Comparison of ENCODE assay signal across 8 cellular contexts in genomic region chr6:166005846-166006592, GRCh38.
DNase-seq lines count a peak whose midpoint lies in the region; ATAC-seq and TF ChIP-seq lines count a peak whose summit lies in the region.

No MANE protein-coding gene starts in this region.

- 0 to 1% (median 1%) methylated on average over 19 to 43 of the region's 43 CpGs for WGBS in heart left ventricle, 4 donors

- H3K79me2 ChIP-seq in GM23338 (replicated peaks; ENCODE audit: insufficient read depth): no peaks in the 10 kb centered on the region

- H3K27me3 ChIP-seq in GM23338 (ENCODE audit: insufficient read depth) (peaks cover 98% of the 10 kb centered on the region), SJSA1 (replicated peaks) (peaks cover 17% of the 10 kb centered on the region), heart left ventricle (peaks cover 12 to 64% (median 52%) of the 10 kb centered on the region in 9 donors), rectal smooth muscle tissue (ENCODE audit: control insufficient read depth, insufficient read depth, low read length) (peaks cover 6% of the 10 kb centered on the region)

- H3K4me3 Mint-ChIP-seq in GM23338: peak overlapping the region; percentile 53
- no peak overlapping the region for H3K4me3 Mint-ChIP-seq in stimulated activated effector memory CD8-positive, alpha-beta T cell treated with anti-CD3 and anti-CD28 coated beads, Interleukin-12 subunit alpha, Interleukin-12 subunit beta, amount 100 ng/mL, for 72 hours
- H3K4me3 Mint-ChIP-seq in activated CD4-positive, alpha-beta T cell treated with anti-CD3 and anti-CD28 coated beads for 36 hours: no peak overlapping the region

- intact Hi-C loops in heart left ventricle (cut with DNase I): loop anchor here in 2 of 10 donors (5.0 kb wide), 1 partner anchor 91 kb away; no protein-coding TSS in a partner anchor
- intact Hi-C loops in activated CD4-positive, alpha-beta T cell treated with anti-CD3 and anti-CD28 coated beads for 36 hours (cut with DNase I, micrococcal nuclease): loop anchor here (5.0 to 10.0 kb wide), 3 partner anchors 159 to 341 kb away; partner anchors contain the start of genes TBXT (in 2 of the 2) and PDE10A (in 1 of the 2)

- H3K4me1 Mint-ChIP-seq in GM23338: peaks cover 35% of the 10 kb centered on the region
- peaks cover 5% of the 10 kb centered on the region for H3K4me1 Mint-ChIP-seq in stimulated activated effector memory CD8-positive, alpha-beta T cell treated with anti-CD3 and anti-CD28 coated beads, Interleukin-12 subunit alpha, Interleukin-12 subunit beta, amount 100 ng/mL, for 72 hours
- no peaks in the 10 kb centered on the region for H3K4me1 Mint-ChIP-seq in activated CD4-positive, alpha-beta T cell treated with anti-CD3 and anti-CD28 coated beads for 36 hours

- H3K36me3 Mint-ChIP-seq in GM23338 (ENCODE audit: low read depth): peaks cover 4% of the 10 kb centered on the region
- H3K36me3 Mint-ChIP-seq in stimulated activated effector memory CD8-positive, alpha-beta T cell treated with anti-CD3 and anti-CD28 coated beads, Interleukin-12 subunit alpha, Interleukin-12 subunit beta, amount 100 ng/mL, for 72 hours: no peaks in the 10 kb centered on the region
- no peaks in the 10 kb centered on the region for H3K36me3 Mint-ChIP-seq in activated CD4-positive, alpha-beta T cell treated with anti-CD3 and anti-CD28 coated beads for 36 hours (ENCODE audit: low read depth)

- peak overlapping the region; percentile 51 for H3K4me3 ChIP-seq in GM23338
- peak overlapping the region; percentile 28 for H3K4me3 ChIP-seq in SJSA1
- H3K4me3 ChIP-seq in heart left ventricle: peak overlapping the region in 11 of 12 donors; percentile 25 to 52 (median 41)
- H3K4me3 ChIP-seq in rectal smooth muscle tissue (ENCODE audit: low read length): peak overlapping the region; percentile 68

- H3K9me2 ChIP-seq in GM23338 (ENCODE audit: insufficient read depth): no peaks in the 10 kb centered on the region

- H3K36me3 ChIP-seq in GM23338 (ENCODE audit: insufficient read depth) (no peaks in the 10 kb centered on the region), SJSA1 (no peaks in the 10 kb centered on the region), heart left ventricle (no peaks in the 10 kb centered on the region), rectal smooth muscle tissue (ENCODE audit: control insufficient read depth, insufficient read depth, low read length) (no peaks in the 10 kb centered on the region)

- peak overlapping the region; percentile 23; the same call in 1 of the 2 replicates for H2AFZ ChIP-seq in GM23338

- peaks cover 77% of the 10 kb centered on the region for H3K27me3 Mint-ChIP-seq in GM23338 (ENCODE audit: insufficient read depth, low read depth, poor library complexity)
- peaks cover 48% of the 10 kb centered on the region for H3K27me3 Mint-ChIP-seq in activated CD4-positive, alpha-beta T cell treated with anti-CD3 and anti-CD28 coated beads for 36 hours

- no peak overlapping the region for H3K27ac Mint-ChIP-seq in GM23338
- no peak overlapping the region for H3K27ac Mint-ChIP-seq in stimulated activated effector memory CD8-positive, alpha-beta T cell treated with anti-CD3 and anti-CD28 coated beads, Interleukin-12 subunit alpha, Interleukin-12 subunit beta, amount 100 ng/mL, for 72 hours
- no peak overlapping the region for H3K27ac Mint-ChIP-seq in activated CD4-positive, alpha-beta T cell treated with anti-CD3 and anti-CD28 coated beads for 36 hours

- H3K9me3 Mint-ChIP-seq in GM23338: peaks cover 4% of the 10 kb centered on the region; the same call in 2 of the 3 replicates
- H3K9me3 Mint-ChIP-seq in stimulated activated effector memory CD8-positive, alpha-beta T cell treated with anti-CD3 and anti-CD28 coated beads, Interleukin-12 subunit alpha, Interleukin-12 subunit beta, amount 100 ng/mL, for 72 hours: no peaks in the 10 kb centered on the region
- no peaks in the 10 kb centered on the region for H3K9me3 Mint-ChIP-seq in activated CD4-positive, alpha-beta T cell treated with anti-CD3 and anti-CD28 coated beads for 36 hours (ENCODE audit: low read depth)

- POLR2A ChIA-PET in activated CD4-positive, alpha-beta T cell treated with anti-CD3 and anti-CD28 coated beads for 36 hours (lab: Charles Lee): no interaction called here

- H3F3A ChIP-seq in GM23338 (replicated peaks; ENCODE audit: low read depth): no peaks in the 10 kb centered on the region

- TF ChIP-seq POLR2A in heart left ventricle (IDR thresholded peaks at IDR 0.05): no peak

- H3K9me3 ChIP-seq in SJSA1 (replicated peaks): no peaks in the 10 kb centered on the region
- H3K9me3 ChIP-seq in heart left ventricle: peaks cover 0 to 4% (median 0%) of the 10 kb centered on the region in 12 donors

- H4K20me1 ChIP-seq in GM23338 (replicated peaks; ENCODE audit: insufficient read depth): peaks cover 8% of the 10 kb centered on the region; the same call in 1 of the 2 replicates

- ATAC-seq in GM23338: peak; percentile 12
- peak; percentile 46 to 89 (median 72) for ATAC-seq in heart left ventricle
- ATAC-seq in stimulated activated effector memory CD8-positive, alpha-beta T cell treated with anti-CD3 and anti-CD28 coated beads, Interleukin-12 subunit alpha, Interleukin-12 subunit beta, amount 100 ng/mL, for 72 hours: no peak
- ATAC-seq in activated CD4-positive, alpha-beta T cell treated with anti-CD3 and anti-CD28 coated beads for 36 hours: no peak
- no peak for ATAC-seq in HG03175 (IDR thresholded peaks at IDR 0.05; ENCODE audit: unreplicated experiment)

- CTCF ChIA-PET in activated CD4-positive, alpha-beta T cell treated with anti-CD3 and anti-CD28 coated beads for 36 hours (lab: Charles Lee): no interaction called here

- peaks cover 29% of the 10 kb centered on the region for H3K4me1 ChIP-seq in GM23338 (ENCODE audit: insufficient read depth)
- H3K4me1 ChIP-seq in SJSA1 (replicated peaks): peaks cover 35% of the 10 kb centered on the region
- peaks cover 0 to 38% (median 21%) of the 10 kb centered on the region in 12 donors for H3K4me1 ChIP-seq in heart left ventricle
- peaks cover 17% of the 10 kb centered on the region for H3K4me1 ChIP-seq in rectal smooth muscle tissue (ENCODE audit: control insufficient read depth, insufficient read depth, low read length)

- DNase-seq in GM23338 (ENCODE audit: low spot score) (no peak), SJSA1 (ENCODE audit: low read depth in 1 of 2, low spot score in 2 of 2) (peak; percentile 44 to 54), heart left ventricle (peak; percentile 64 to 80 (median 75)), activated gamma-delta T cell treated with Interleukin-2 at 50 U/mL for 16 hours (no peak)
- DNase-seq in stimulated activated effector memory CD8-positive, alpha-beta T cell treated with anti-CD3 and anti-CD28 coated beads, Interleukin-12 subunit alpha, Interleukin-12 subunit beta, amount 100 ng/mL, for 72 hours (ENCODE audit: low spot score in 2 of 2): no peak
- DNase-seq in activated CD4-positive, alpha-beta T cell treated with anti-CD3 and anti-CD28 coated beads for 36 hours: no peak

- H3K4me2 ChIP-seq in GM23338: peak overlapping the region; percentile 80

- no peak for TF ChIP-seq CTCF in GM23338 (conservative IDR thresholded peaks at IDR 0.05; ENCODE audit: low read depth in 2 of 2)
- no peak for TF ChIP-seq CTCF in heart left ventricle (IDR thresholded peaks at IDR 0.05)

- H3K27ac ChIP-seq in GM23338 (ENCODE audit: low read depth) (no peak overlapping the region), SJSA1 (peak overlapping the region; percentile 76), heart left ventricle (peak overlapping the region; percentile 50 to 93 (median 72)), rectal smooth muscle tissue (ENCODE audit: low read depth, low read length) (peak overlapping the region; percentile 85)

- no peak overlapping the region for H3K9ac ChIP-seq in rectal smooth muscle tissue (ENCODE audit: low read length)

TF ChIP-seq in GM23338, 12 proteins besides CTCF, POLR2A, EP300 and RAD21:
- TF ChIP-seq EZH2 (IDR thresholded peaks at IDR 0.05; ENCODE audit: low read depth, unreplicated experiment) (peak; percentile 85), REST (IDR thresholded peaks at IDR 0.05; ENCODE audit: unreplicated experiment) (no peak), ZNF114 (CRISPR knock-in tag; IDR thresholded peaks at IDR 0.05) (no peak), ZNF331 (CRISPR knock-in tag; IDR thresholded peaks at IDR 0.05; ENCODE audit: low read depth) (no peak)
TF ChIP-seq in GM23338: peak in this region for 1.

Comparison
In these comparisons a context has a peak if more than half of its experiments do, and no peak if none do; other contexts are left out.
1. ATAC-seq: peak in GM23338 (single experiment) and heart left ventricle (4 of 4); none in stimulated activated effector memory CD8-positive, alpha-beta T cell treated with anti-CD3 and anti-CD28 coated beads, Interleukin-12 subunit alpha, Interleukin-12 subunit beta, amount 100 ng/mL, for 72 hours (single experiment), activated CD4-positive, alpha-beta T cell treated with anti-CD3 and anti-CD28 coated beads for 36 hours (single experiment) and HG03175 (single experiment).
2. DNase-seq: peak in SJSA1 (2 of 2) and heart left ventricle (5 of 5); none in GM23338 (single experiment), stimulated activated effector memory CD8-positive, alpha-beta T cell treated with anti-CD3 and anti-CD28 coated beads, Interleukin-12 subunit alpha, Interleukin-12 subunit beta, amount 100 ng/mL, for 72 hours (0 of 2), activated gamma-delta T cell treated with Interleukin-2 at 50 U/mL for 16 hours (single experiment) and activated CD4-positive, alpha-beta T cell treated with anti-CD3 and anti-CD28 coated beads for 36 hours (single experiment).
3. Peak in every context shown above with its lines, with median percentiles within 50 percentile points of each other: H3K4me3 ChIP-seq.